1 cellular context compared by ENCODE assay signal in the genomic region with DNA sequence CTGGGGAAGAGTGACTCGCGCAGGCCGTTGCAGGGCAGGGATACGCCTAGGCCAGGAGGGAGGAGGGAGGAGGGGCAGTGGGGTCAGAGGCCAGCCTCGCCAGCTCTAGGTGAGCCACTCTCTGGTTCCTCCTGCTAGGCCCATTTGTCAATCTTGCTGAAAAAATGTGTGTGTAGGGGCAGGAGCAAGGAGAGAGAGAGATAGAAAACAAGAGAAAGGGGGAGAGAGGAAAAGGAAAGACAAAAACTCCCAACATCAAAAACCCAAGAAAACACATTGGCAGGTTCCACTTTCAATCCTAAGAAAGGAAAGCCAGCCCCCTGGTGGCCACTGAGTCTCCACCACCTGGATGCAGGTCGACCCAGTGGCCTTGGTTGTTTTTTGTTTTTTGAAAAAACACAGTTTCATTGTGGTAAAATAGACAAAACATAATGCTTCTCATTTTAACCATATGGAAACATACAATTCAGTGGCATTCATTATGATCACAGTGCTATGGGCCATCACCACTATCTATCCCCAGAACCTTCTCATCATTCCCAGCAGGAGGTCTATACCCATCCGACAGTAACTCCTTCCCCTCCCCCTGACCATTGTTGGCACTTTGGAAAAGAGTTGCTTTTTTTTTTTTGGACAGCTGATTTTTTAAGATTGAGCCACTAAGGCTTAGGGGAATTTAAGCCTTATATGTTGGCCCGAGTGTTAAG.
A peak's percentile ranks its signal among the peaks of the same experiment; 100 is the strongest.
TF ChIP-seq lines count a peak whose summit lies in the region.

No MANE protein-coding gene starts in this region.

TF ChIP-seq in IMR-90, 13 proteins besides CTCF, POLR2A, EP300 and RAD21 (continued from another document):
- TF ChIP-seq, protein P1, sequence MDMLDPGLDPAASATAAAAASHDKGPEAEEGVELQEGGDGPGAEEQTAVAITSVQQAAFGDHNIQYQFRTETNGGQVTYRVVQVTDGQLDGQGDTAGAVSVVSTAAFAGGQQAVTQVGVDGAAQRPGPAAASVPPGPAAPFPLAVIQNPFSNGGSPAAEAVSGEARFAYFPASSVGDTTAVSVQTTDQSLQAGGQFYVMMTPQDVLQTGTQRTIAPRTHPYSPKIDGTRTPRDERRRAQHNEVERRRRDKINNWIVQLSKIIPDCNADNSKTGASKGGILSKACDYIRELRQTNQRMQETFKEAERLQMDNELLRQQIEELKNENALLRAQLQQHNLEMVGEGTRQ (IDR thresholded peaks at IDR 0.05; ENCODE audit: low read depth, low read length) = no peak
- TF ChIP-seq MAZ (IDR thresholded peaks at IDR 0.05; ENCODE audit: borderline replicate concordance, low read depth, low read length) (no peak), SMC3 (IDR thresholded peaks at IDR 0.05; ENCODE audit: low read depth, low read length) (peak; percentile 56)
